Comparison of ENCODE assay signal across 12 cellular contexts in genomic region chr14:35535794-35536112, GRCh38. TPM values are rescaled to one million over a fixed set of nuclear protein-coding genes. Genes with fewer than 3 reads are reported as not detected.
A peak's percentile ranks its signal among the peaks of the same experiment; 100 is the strongest.
DNase-seq lines count a peak whose midpoint lies in the region; ATAC-seq, FAIRE-seq and TF ChIP-seq lines count a peak whose summit lies in the region.
"Had no signal": no experiment of that assay in that cellular context is flagged by ENCODE, and none has a peak within 500 bp of the region (broad histone marks: within the 10 kb centered on the region; RNA-seq: fewer than 3 reads in every experiment).

No MANE protein-coding gene starts in this region.

- peaks cover 6% of the 10 kb centered on the region for H4K20me1 ChIP-seq in smooth muscle cell (ENCODE audit: low read depth)

- H2AFZ ChIP-seq in smooth muscle cell (ENCODE audit: low read depth) = no peak overlapping the region

- H3K36me3 Mint-ChIP-seq in activated T-cell treated with anti-CD3 and anti-CD28 coated beads, Interleukin-2, amount 50 U/mL, for 72 hours (ENCODE audit: insufficient read depth in 2 of 2) = no peaks in the 10 kb centered on the region

- H3K27me3 Mint-ChIP-seq in activated T-cell treated with anti-CD3 and anti-CD28 coated beads, Interleukin-2, amount 50 U/mL, for 72 hours (ENCODE audit: low read depth) = peaks cover 44% of the 10 kb centered on the region

- H3K9me3 Mint-ChIP-seq in activated T-cell treated with anti-CD3 and anti-CD28 coated beads, Interleukin-2, amount 50 U/mL, for 72 hours = no peaks in the 10 kb centered on the region
- H3K9me3 Mint-ChIP-seq: activated naive CD4-positive, alpha-beta T cell treated with anti-CD3 and anti-CD28 coated beads for 36 hours had no signal

- H3K4me3 Mint-ChIP-seq in activated T-cell treated with anti-CD3 and anti-CD28 coated beads, Interleukin-2, amount 50 U/mL, for 72 hours = peak overlapping the region; percentile 40 to 87

- DNase-seq in activated T-cell treated with anti-CD3 and anti-CD28 coated beads, Interleukin-2, amount 50 U/mL, for 72 hours = no peak
- no peak for DNase-seq in activated T-cell treated with anti-CD3 and anti-CD28 coated beads, Interleukin-2, amount 50 U/mL, for 1 hour
- DNase-seq in adipocyte (ENCODE audit: low read depth) (no peak), kidney (peak; percentile 62), smooth muscle cell (lab: John Stamatoyannopoulos, UW; ENCODE audit: unreplicated experiment) (no peak), Right ventricle myocardium superior (no peak)

- H3K79me2 ChIP-seq in smooth muscle cell (ENCODE audit: low read depth) = no peaks in the 10 kb centered on the region

- TF ChIP-seq CTCF in kidney (IDR thresholded peaks at IDR 0.05; ENCODE audit: borderline replicate concordance, extremely low read depth, insufficient read depth) = no peak
- TF ChIP-seq CTCF in smooth muscle cell (IDR thresholded peaks at IDR 0.05; ENCODE audit: borderline replicate concordance, insufficient read depth, poor library complexity, severe bottlenecking) = no peak

- peaks cover 34% of the 10 kb centered on the region for H3K27me3 ChIP-seq in adipocyte (replicated peaks; ENCODE audit: control insufficient read depth, insufficient read depth, low read length)
- peaks cover 68% of the 10 kb centered on the region for H3K27me3 ChIP-seq in smooth muscle cell (ENCODE audit: low read depth)

- no peak for ATAC-seq in activated T-cell treated with anti-CD3 and anti-CD28 coated beads, Interleukin-2, amount 50 U/mL, for 72 hours (replicated peaks in 1 of 2)
- ATAC-seq in HG03135 (IDR thresholded peaks at IDR 0.05; ENCODE audit: unreplicated experiment) = no peak
- ATAC-seq in HG03175 (IDR thresholded peaks at IDR 0.05; ENCODE audit: unreplicated experiment) = no peak
- no peak for ATAC-seq in Right ventricle myocardium superior (ENCODE audit: poor library complexity)

- intact Hi-C loops in kidney (cut with DNase I) = no loop called here
- intact Hi-C loops in Right ventricle myocardium superior (cut with DNase I) = no loop called here

- H3K36me3 ChIP-seq in adipocyte (ENCODE audit: control insufficient read depth, insufficient read depth, low read length, severe bottlenecking) (no peaks in the 10 kb centered on the region), kidney (ENCODE audit: control insufficient read depth in 1 of 2, insufficient read depth in 2 of 2, low read length in 2 of 2) (no peaks in the 10 kb centered on the region), smooth muscle cell (ENCODE audit: low read depth) (no peaks in the 10 kb centered on the region)
- H3K36me3 ChIP-seq: cardiac muscle cell had no signal

- H3K4me1 Mint-ChIP-seq in activated T-cell treated with anti-CD3 and anti-CD28 coated beads, Interleukin-2, amount 50 U/mL, for 72 hours (ENCODE audit: low read depth) = peaks cover 12% of the 10 kb centered on the region

- no peak overlapping the region for H3K27ac ChIP-seq in kidney (ENCODE audit: low read depth in 2 of 2, low read length in 2 of 2)
- no peak overlapping the region for H3K27ac ChIP-seq in smooth muscle cell (ENCODE audit: low read depth)
- H3K27ac ChIP-seq: cardiac muscle cell had no signal

- no peaks in the 10 kb centered on the region for H3K9me3 ChIP-seq in adipocyte (ENCODE audit: control insufficient read depth, low read length)
- no peaks in the 10 kb centered on the region for H3K9me3 ChIP-seq in kidney (ENCODE audit: control insufficient read depth in 1 of 2, low read length in 2 of 2)
- H3K9me3 ChIP-seq in smooth muscle cell (replicated peaks; ENCODE audit: low read depth) = no peaks in the 10 kb centered on the region

- WGBS in smooth muscle cell (ENCODE audit: low lambda C conversion rate) = 30% methylated on average over 10 of the region's 10 CpGs

- H3K27ac Mint-ChIP-seq in activated T-cell treated with anti-CD3 and anti-CD28 coated beads, Interleukin-2, amount 50 U/mL, for 72 hours = no peak overlapping the region
- H3K27ac Mint-ChIP-seq: activated naive CD4-positive, alpha-beta T cell treated with anti-CD3 and anti-CD28 coated beads for 36 hours had no signal

- H3K9ac ChIP-seq in adipocyte (ENCODE audit: low read length) (no peak overlapping the region), kidney (ENCODE audit: low read length in 2 of 2) (no peak overlapping the region), smooth muscle cell (ENCODE audit: low read depth) (no peak overlapping the region)

- FAIRE-seq in kidney (lab: Jason Lieb, UNC) = no peak
- FAIRE-seq: urothelium cell line had no signal

- H3K4me1 ChIP-seq in adipocyte (ENCODE audit: control insufficient read depth, insufficient read depth, low read length) (peaks cover 15% of the 10 kb centered on the region), kidney (ENCODE audit: control insufficient read depth in 1 of 2, insufficient read depth in 1 of 2, low read depth in 1 of 2, low read length in 2 of 2) (peaks cover 7 to 15% of the 10 kb centered on the region in 2 donors), smooth muscle cell (ENCODE audit: low read depth) (peaks cover 12% of the 10 kb centered on the region)

- H3F3A ChIP-seq in smooth muscle cell (ENCODE audit: low read depth) = no peaks in the 10 kb centered on the region

- peak overlapping the region; percentile 81 for H3K4me3 ChIP-seq in adipocyte (ENCODE audit: low read length)
- no peak overlapping the region for H3K4me3 ChIP-seq in kidney (ENCODE audit: low read length in 2 of 2)
- H3K4me3 ChIP-seq in smooth muscle cell = no peak overlapping the region
- H3K4me3 ChIP-seq: lung had no signal

- H3K4me2 ChIP-seq in smooth muscle cell = peak overlapping the region; percentile 99

RNA-seq across cellular contexts. Expression of gene INSM2, which starts 1.8 kb away (rescaled TPM):
- total RNA-seq in activated T-cell treated with anti-CD3 and anti-CD28 coated beads, Interleukin-2, amount 50 U/mL, for 72 hours = under 1 TPM in 1 of 2 donors, not detected in 1; 0.16 TPM
- not detected for total RNA-seq in kidney
- not detected for polyA plus RNA-seq in kidney (ENCODE audit: insufficient read depth, low read depth, low replicate concordance)
- not detected in 2 replicates for total RNA-seq in smooth muscle cell
- polyA plus RNA-seq in smooth muscle cell = not detected in 2 replicates
- total RNA-seq in Right ventricle myocardium superior = not detected
- total RNA-seq: activated naive CD4-positive, alpha-beta T cell treated with anti-CD3 and anti-CD28 coated beads for 36 hours; cardiac muscle cell had no signal
- polyA plus RNA-seq: cardiac muscle cell had no signal
